In the genomic region with DNA sequence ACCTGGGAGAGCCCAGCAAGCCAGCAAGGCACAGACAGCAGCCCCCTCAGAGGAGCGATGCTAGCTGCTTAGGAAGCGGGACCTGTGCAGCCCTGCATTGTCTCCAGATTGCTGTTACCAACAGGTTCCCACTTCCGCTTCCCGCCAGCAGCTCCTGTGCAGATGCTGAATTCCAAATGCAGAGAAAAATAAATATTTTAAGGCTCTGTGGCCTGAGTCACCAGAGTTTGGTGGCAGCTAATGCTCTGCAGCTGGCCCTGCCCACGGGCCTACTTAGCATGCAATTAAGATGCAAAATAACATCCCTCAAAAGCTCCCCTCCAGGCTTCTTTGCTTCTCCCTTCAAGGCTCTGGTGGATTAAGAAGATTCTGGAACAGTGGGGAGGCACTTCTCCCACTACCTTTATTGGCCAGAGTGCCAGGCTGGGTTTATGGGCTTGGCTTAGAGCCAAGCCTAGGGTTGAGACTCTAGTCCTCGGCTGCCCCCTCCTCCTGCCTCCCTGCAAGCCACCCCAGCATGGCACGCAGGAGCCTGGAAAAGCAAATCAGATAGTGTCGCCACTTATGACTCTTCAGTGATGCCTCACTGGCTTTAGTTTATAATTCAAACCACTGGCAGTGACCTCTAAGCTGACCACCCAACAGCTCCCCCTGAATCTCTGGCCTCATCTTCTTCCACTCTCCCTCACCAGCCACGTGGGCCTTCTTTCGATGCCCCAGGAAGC, we compare ENCODE assay signal across 13 cellular contexts.
A peak's percentile ranks its signal among the peaks of the same experiment; 100 is the strongest.
DNase-seq lines count a peak whose midpoint lies in the region; ATAC-seq and TF ChIP-seq lines count a peak whose summit lies in the region.
"Had no signal": no experiment of that assay in that cellular context is flagged by ENCODE, and none has a peak within 500 bp of the region (broad histone marks: within the 10 kb centered on the region; RNA-seq: fewer than 3 reads in every experiment).

No MANE protein-coding gene starts in this region.

- H2BK20ac ChIP-seq in H9 (ENCODE audit: low read depth, low read length, poor library complexity, severe bottlenecking), result no peak overlapping the region

- H3K4me3 Mint-ChIP-seq in H9, result no peak overlapping the region
- H3K4me3 Mint-ChIP-seq: B cell, IgD-negative memory B cell had no signal

- H3K79me1 ChIP-seq in H9 (ENCODE audit: insufficient read depth, low read depth, low read length, poor library complexity, severe bottlenecking), result no peaks in the 10 kb centered on the region

- TF ChIP-seq CTCF in H9 (conservative IDR thresholded peaks at IDR 0.05), result no peak
- no peak for TF ChIP-seq CTCF in spleen (IDR thresholded peaks at IDR 0.05 in 8 of 11, conservative IDR thresholded peaks at IDR 0.05 in 3 of 11)

- H3K36me3 ChIP-seq in spleen, result no peaks in the 10 kb centered on the region

- peaks cover 3% of the 10 kb centered on the region for H3K27me3 Mint-ChIP-seq in H9 (ENCODE audit: low read depth)

- H4K5ac ChIP-seq in H9 (ENCODE audit: insufficient read length, low read depth, low read length), result no peak overlapping the region

- H3K18ac ChIP-seq in H9 (ENCODE audit: insufficient read length, low read depth, low read length), result peak overlapping the region; percentile 11

- no peak overlapping the region for H4K8ac ChIP-seq in H9 (replicated peaks; ENCODE audit: insufficient read length, low read depth, low read length)

- no peak overlapping the region for H3K56ac ChIP-seq in H9 (ENCODE audit: insufficient read length, low read depth, low read length)

- H3K14ac ChIP-seq in H9 (ENCODE audit: insufficient read depth, low read length), result no peak overlapping the region

- no peaks in the 10 kb centered on the region for H3K9me3 ChIP-seq in H9 (ENCODE audit: control insufficient read depth, low read depth, low read length)
- peaks cover 0 to 8% (median 0%) of the 10 kb centered on the region in 8 donors for H3K9me3 ChIP-seq in spleen

- H3K4ac ChIP-seq in H9 (ENCODE audit: low read depth, low read length), result no peak overlapping the region

- H3T11ph ChIP-seq in H9 (ENCODE audit: low read length), result no peak overlapping the region

- no peak for TF ChIP-seq POLR2A in spleen (IDR thresholded peaks at IDR 0.05)

- H2BK120ac ChIP-seq in H9 (ENCODE audit: low read depth, low read length, poor library complexity, severe bottlenecking), result no peak overlapping the region

- no peaks in the 10 kb centered on the region for H3K27me3 ChIP-seq in H9 (ENCODE audit: insufficient read depth, low read length)
- H3K27me3 ChIP-seq in spleen (replicated peaks in 1 of 7), result peaks cover 0 to 58% (median 0%) of the 10 kb centered on the region in 7 donors

- H3K27ac Mint-ChIP-seq in H9, result peak overlapping the region in 1 of 3 experiments; percentile 7; a peak in 2 of 7 replicates
- H3K27ac Mint-ChIP-seq: B cell, IgD-negative memory B cell, progenitor cell of endocrine pancreas had no signal

- no peak overlapping the region for H3K27ac ChIP-seq in H9 (ENCODE audit: insufficient read length, low read depth, low read length)
- no peak overlapping the region for H3K27ac ChIP-seq in spleen

- no peaks in the 10 kb centered on the region; the same call in 1 of the 2 replicates for H3K4me1 ChIP-seq in H9 (ENCODE audit: insufficient read depth, low read length)
- no peaks in the 10 kb centered on the region for H3K4me1 ChIP-seq in spleen

- H2BK5ac ChIP-seq in H9 (ENCODE audit: insufficient read length, low read length), result no peak overlapping the region

- no peaks in the 10 kb centered on the region for H3K9me3 Mint-ChIP-seq in H9

- H2AFZ ChIP-seq in H9 (ENCODE audit: low read length), result no peak overlapping the region

- no peak overlapping the region for H3K23ac ChIP-seq in H9 (ENCODE audit: insufficient read length, low read depth, low read length)

- no peaks in the 10 kb centered on the region for H3K36me3 Mint-ChIP-seq in H9 (ENCODE audit: insufficient read depth in 1 of 3, low read depth in 3 of 3)

- no peaks in the 10 kb centered on the region for H3K79me2 ChIP-seq in H9 (ENCODE audit: insufficient read depth, low read length)

- ATAC-seq in GM18511 (IDR thresholded peaks at IDR 0.05; ENCODE audit: unreplicated experiment), result no peak

- H3K4me3 ChIP-seq in spleen, result no peak overlapping the region

- no peak overlapping the region for H4K91ac ChIP-seq in H9 (ENCODE audit: insufficient read length, low read depth, low read length)

- no peak overlapping the region for H2AK5ac ChIP-seq in H9 (ENCODE audit: insufficient read length, low read length)

- H3K9ac ChIP-seq in H9 (ENCODE audit: extremely low read depth, insufficient read length, low read length), result no peak overlapping the region

- DNase-seq in COLO668 (lab: John Stamatoyannopoulos, UW; ENCODE audit: unreplicated experiment), result peak; percentile 52
- peak; percentile 41 for DNase-seq in H9
- peak; percentile 47 for DNase-seq in NCI-H774 (lab: John Stamatoyannopoulos, UW)
- DNase-seq in iPS-NIHi11 (ENCODE audit: low spot score), result peak; percentile 38
- DNase-seq in NCI-H1694 treated with DMSO at 0.1 percent for 48 hours (lab: John Stamatoyannopoulos, UW), result no peak
- no peak for DNase-seq in spleen
- no peak for DNase-seq in stimulated activated CD4-positive, alpha-beta T cell treated with anti-CD3 and anti-CD28 coated beads, Interleukin-15, amount 100 ng/mL, for 24 hours
- DNase-seq: activated CD8-positive, alpha-beta memory T cell treated with anti-CD3 and anti-CD28 coated beads for 24 hours; activated effector memory CD4-positive, alpha-beta T cell treated with Interleukin-2 at 50 U/mL for 16 hours had no signal

- intact Hi-C loops in spleen (cut with DNase I; ENCODE audit: low total_unique reads), result no loop called here

- no peak overlapping the region for H2BK15ac ChIP-seq in H9 (ENCODE audit: low read depth, low read length)

- no CpG with 5 or more reads among the region's 10 CpGs for WGBS in H9 (ENCODE audit: extremely low coverage, insufficient read length, low lambda C conversion rate)
- 63 to 68% (median 64%) methylated on average over 10 of the region's 10 CpGs for WGBS in spleen, 5 donors

- H4K20me1 ChIP-seq in H9 (ENCODE audit: control insufficient read depth, insufficient read depth, insufficient read length), result no peaks in the 10 kb centered on the region

- no peak overlapping the region for H2BK12ac ChIP-seq in H9 (ENCODE audit: insufficient read length, low read depth, low read length)

- H3K4me2 ChIP-seq in H9 (ENCODE audit: insufficient read depth, insufficient read length, low read length), result no peak overlapping the region

- H3K23me2 ChIP-seq in H9 (ENCODE audit: insufficient read length, low read depth, low read length, poor library complexity, severe bottlenecking), result no peaks in the 10 kb centered on the region

- H3K4me1 Mint-ChIP-seq in H9, result peaks cover 32 to 36% of the 10 kb centered on the region in 2 experiments
- H3K4me1 Mint-ChIP-seq: B cell had no signal

Comparison
In these comparisons a context has a peak if more than half of its experiments do, and no peak if none do; other contexts are left out.
1. DNase-seq: peak in COLO668 (single experiment), H9 (single experiment), NCI-H774 (single experiment) and iPS-NIHi11 (single experiment); none in NCI-H1694 treated with DMSO at 0.1 percent for 48 hours (single experiment), spleen (single experiment) and stimulated activated CD4-positive, alpha-beta T cell treated with anti-CD3 and anti-CD28 coated beads, Interleukin-15, amount 100 ng/mL, for 24 hours (single experiment).